Comparison of ENCODE assay signal across 8 cellular contexts in genomic region chr22:38569181-38569971, GRCh38. TPM values are rescaled to one million over a fixed set of nuclear protein-coding genes. Genes with fewer than 3 reads are reported as not detected.
DNase-seq lines count a peak whose midpoint lies in the region; ATAC-seq, FAIRE-seq and TF ChIP-seq lines count a peak whose summit lies in the region.

No MANE protein-coding gene starts in this region.

- peaks cover 8% of the 10 kb centered on the region for H3K27me3 Mint-ChIP-seq in mesothelial cell of epicardium (ENCODE audit: low read depth)

- peak overlapping the region; percentile 76 for H3K4me3 Mint-ChIP-seq in mesothelial cell of epicardium

- H2AFZ ChIP-seq in Loucy (ENCODE audit: low read length) = peak overlapping the region; percentile 71

- TF ChIP-seq CTCF in Loucy (conservative IDR thresholded peaks at IDR 0.05; ENCODE audit: low read length) = no peak
- no peak for TF ChIP-seq CTCF in mesothelial cell of epicardium (IDR thresholded peaks at IDR 0.05; ENCODE audit: unreplicated experiment)
- TF ChIP-seq CTCF in uterus (IDR thresholded peaks at IDR 0.05) = no peak

- H3K4me2 ChIP-seq in Loucy (ENCODE audit: low read depth, low read length, poor library complexity, severe bottlenecking) = peak overlapping the region; percentile 65

- no peaks in the 10 kb centered on the region for H3K9me3 Mint-ChIP-seq in mesothelial cell of epicardium

- peaks cover 16% of the 10 kb centered on the region for H3K4me1 Mint-ChIP-seq in mesothelial cell of epicardium

- peak overlapping the region; percentile 47 for H3K27ac Mint-ChIP-seq in mesothelial cell of epicardium

- H3K9ac ChIP-seq in Loucy (ENCODE audit: low read depth, low read length, poor library complexity, severe bottlenecking) = peak overlapping the region; percentile 66

- peaks cover 16% of the 10 kb centered on the region for H3K4me1 ChIP-seq in Loucy (ENCODE audit: insufficient read depth, low read length, poor library complexity, severe bottlenecking)
- peaks cover 3 to 7% of the 10 kb centered on the region in 2 donors for H3K4me1 ChIP-seq in uterus
- no peaks in the 10 kb centered on the region for H3K4me1 ChIP-seq in small intestine (ENCODE audit: control insufficient read depth in 2 of 2, insufficient read depth in 1 of 2, low read depth in 1 of 2, low read length in 1 of 2)

- H3K79me2 ChIP-seq in Loucy (ENCODE audit: insufficient read depth, low read length) = no peaks in the 10 kb centered on the region

- FAIRE-seq in small intestine (lab: Jason Lieb, UNC) = no peak

- H3K9me3 ChIP-seq in Loucy (ENCODE audit: insufficient read depth, low read depth, low read length) = no peaks in the 10 kb centered on the region
- no peaks in the 10 kb centered on the region for H3K9me3 ChIP-seq in uterus
- H3K9me3 ChIP-seq in small intestine (ENCODE audit: control insufficient read depth, low read depth) = no peaks in the 10 kb centered on the region

- DNase-seq in cerebellum (ENCODE audit: low spot score) (peak; percentile 11), mesothelial cell of epicardium (ENCODE audit: low spot score in 2 of 2, unreplicated experiment in 2 of 2) (peak in 1 of 2 experiments; percentile 39), uterus (peak in 1 of 2 donors; percentile 33), GOT3 (lab: John Stamatoyannopoulos, UW) (no peak), small intestine (no peak)

- peak overlapping the region; percentile 85 to 89 for H3K27ac ChIP-seq in uterus
- no peak overlapping the region for H3K27ac ChIP-seq in small intestine (ENCODE audit: low read depth in 1 of 2, low read length in 1 of 2)

- intact Hi-C loops in uterus (cut with DNase I; ENCODE audit: low total_unique reads) = no loop called here

- H3K36me3 ChIP-seq in Loucy (ENCODE audit: insufficient read depth, low read length) (no peaks in the 10 kb centered on the region), uterus (no peaks in the 10 kb centered on the region), small intestine (ENCODE audit: control insufficient read depth in 2 of 2, insufficient read depth in 2 of 2, low read length in 2 of 2) (no peaks in the 10 kb centered on the region)

- no peaks in the 10 kb centered on the region for H3K9me2 ChIP-seq in Loucy (replicated peaks; ENCODE audit: low read depth, low read length)

- H3K4me3 ChIP-seq in Loucy (ENCODE audit: low read length, poor library complexity, severe bottlenecking) (peak overlapping the region; percentile 65), uterus (peak overlapping the region; percentile 55 to 68), small intestine (ENCODE audit: low read depth in 1 of 2, low read length in 2 of 2) (peak overlapping the region in 1 of 2 donors; percentile 39)

- H4K20me1 ChIP-seq in Loucy (ENCODE audit: insufficient read depth, low read length, poor library complexity, severe bottlenecking) = no peaks in the 10 kb centered on the region

- peaks cover 6% of the 10 kb centered on the region; the same call in 1 of the 2 replicates for H3F3A ChIP-seq in Loucy (ENCODE audit: low read depth)

- no peaks in the 10 kb centered on the region for H3K27me3 ChIP-seq in Loucy (ENCODE audit: insufficient read depth, low read length, poor library complexity, severe bottlenecking)
- H3K27me3 ChIP-seq in uterus = no peaks in the 10 kb centered on the region
- no peaks in the 10 kb centered on the region for H3K27me3 ChIP-seq in small intestine (ENCODE audit: control insufficient read depth in 2 of 2, insufficient read depth in 2 of 2, low read length in 2 of 2)

- peak; percentile 25 for ATAC-seq in GM19035 (IDR thresholded peaks at IDR 0.05; ENCODE audit: unreplicated experiment)
- ATAC-seq in HG03159 (IDR thresholded peaks at IDR 0.05; ENCODE audit: unreplicated experiment) = no peak

- 30 to 32% (median 31%) methylated on average over 30 to 32 of the region's 32 CpGs for WGBS in small intestine, 3 donors

- no peak for TF ChIP-seq POLR2A in uterus (IDR thresholded peaks at IDR 0.05)

- H3K36me3 Mint-ChIP-seq in mesothelial cell of epicardium = no peaks in the 10 kb centered on the region

RNA-seq across cellular contexts. Expression of gene DMC1, which starts 0.6 kb away (rescaled TPM):
- 5.0 TPM for total RNA-seq in cerebellum
- total RNA-seq in mesothelial cell of epicardium = 2.8 to 4.8 TPM (median 4.2 TPM) in 3 replicates
- 1 to 10 TPM in 2 of 4 donors, under 1 TPM in 1, not detected in 1; 0.26 to 8.4 (median 5.2) TPM for total RNA-seq in uterus
- under 1 TPM in 1 of 3 donors, not detected in 2; 0.70 TPM for polyA plus RNA-seq in small intestine

Comparison
In these comparisons a context has a peak if more than half of its experiments do, and no peak if none do; other contexts are left out.
1. H3K27ac ChIP-seq: peak in uterus (2 of 2); none in small intestine (0 of 2).